1 cellular context compared by ENCODE assay signal in the genomic region with DNA sequence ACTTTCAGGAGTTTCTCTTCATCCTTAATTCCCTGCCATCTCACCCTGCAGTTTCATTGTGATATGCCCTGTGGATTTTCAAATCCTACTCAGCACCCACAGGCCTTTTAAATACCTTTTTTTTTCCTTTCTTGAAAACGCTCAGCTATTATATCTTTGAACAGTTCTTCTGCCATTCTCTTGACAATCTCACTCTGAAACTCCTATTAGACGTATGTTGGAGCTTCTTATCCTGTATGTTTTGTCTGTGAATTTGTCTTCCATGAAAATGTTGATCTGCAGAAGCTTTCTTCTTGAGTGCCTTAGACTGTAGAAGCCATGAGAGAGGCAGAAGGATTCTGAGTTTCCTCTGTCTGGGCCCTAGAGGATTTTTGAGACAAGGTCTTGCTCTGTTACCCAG.
TF ChIP-seq lines count a peak whose summit lies in the region.

No MANE protein-coding gene starts in this region.

TF ChIP-seq in K562, 482 proteins besides CTCF, POLR2A, EP300 and RAD21 (continued from another document):
- TF ChIP-seq, protein P1, sequence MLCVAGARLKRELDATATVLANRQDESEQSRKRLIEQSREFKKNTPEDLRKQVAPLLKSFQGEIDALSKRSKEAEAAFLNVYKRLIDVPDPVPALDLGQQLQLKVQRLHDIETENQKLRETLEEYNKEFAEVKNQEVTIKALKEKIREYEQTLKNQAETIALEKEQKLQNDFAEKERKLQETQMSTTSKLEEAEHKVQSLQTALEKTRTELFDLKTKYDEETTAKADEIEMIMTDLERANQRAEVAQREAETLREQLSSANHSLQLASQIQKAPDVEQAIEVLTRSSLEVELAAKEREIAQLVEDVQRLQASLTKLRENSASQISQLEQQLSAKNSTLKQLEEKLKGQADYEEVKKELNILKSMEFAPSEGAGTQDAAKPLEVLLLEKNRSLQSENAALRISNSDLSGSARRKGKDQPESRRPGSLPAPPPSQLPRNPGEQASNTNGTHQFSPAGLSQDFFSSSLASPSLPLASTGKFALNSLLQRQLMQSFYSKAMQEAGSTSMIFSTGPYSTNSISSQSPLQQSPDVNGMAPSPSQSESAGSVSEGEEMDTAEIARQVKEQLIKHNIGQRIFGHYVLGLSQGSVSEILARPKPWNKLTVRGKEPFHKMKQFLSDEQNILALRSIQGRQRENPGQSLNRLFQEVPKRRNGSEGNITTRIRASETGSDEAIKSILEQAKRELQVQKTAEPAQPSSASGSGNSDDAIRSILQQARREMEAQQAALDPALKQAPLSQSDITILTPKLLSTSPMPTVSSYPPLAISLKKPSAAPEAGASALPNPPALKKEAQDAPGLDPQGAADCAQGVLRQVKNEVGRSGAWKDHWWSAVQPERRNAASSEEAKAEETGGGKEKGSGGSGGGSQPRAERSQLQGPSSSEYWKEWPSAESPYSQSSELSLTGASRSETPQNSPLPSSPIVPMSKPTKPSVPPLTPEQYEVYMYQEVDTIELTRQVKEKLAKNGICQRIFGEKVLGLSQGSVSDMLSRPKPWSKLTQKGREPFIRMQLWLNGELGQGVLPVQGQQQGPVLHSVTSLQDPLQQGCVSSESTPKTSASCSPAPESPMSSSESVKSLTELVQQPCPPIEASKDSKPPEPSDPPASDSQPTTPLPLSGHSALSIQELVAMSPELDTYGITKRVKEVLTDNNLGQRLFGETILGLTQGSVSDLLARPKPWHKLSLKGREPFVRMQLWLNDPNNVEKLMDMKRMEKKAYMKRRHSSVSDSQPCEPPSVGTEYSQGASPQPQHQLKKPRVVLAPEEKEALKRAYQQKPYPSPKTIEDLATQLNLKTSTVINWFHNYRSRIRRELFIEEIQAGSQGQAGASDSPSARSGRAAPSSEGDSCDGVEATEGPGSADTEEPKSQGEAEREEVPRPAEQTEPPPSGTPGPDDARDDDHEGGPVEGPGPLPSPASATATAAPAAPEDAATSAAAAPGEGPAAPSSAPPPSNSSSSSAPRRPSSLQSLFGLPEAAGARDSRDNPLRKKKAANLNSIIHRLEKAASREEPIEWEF (CRISPR knock-in tag; IDR thresholded peaks at IDR 0.05): no peak
TF ChIP-seq in K562: peak in this region for 1.
